In genomic region chr19:39941151-39941550, GRCh38 we compare ENCODE assay signal across 10 cellular contexts. TPM values are rescaled to one million over a fixed set of nuclear protein-coding genes. Genes with fewer than 3 reads are reported as not detected.
A peak's percentile ranks its signal among the peaks of the same experiment; 100 is the strongest.
DNase-seq lines count a peak whose midpoint lies in the region; ATAC-seq and TF ChIP-seq lines count a peak whose summit lies in the region.
"Had no signal": no experiment of that assay in that cellular context is flagged by ENCODE, and none has a peak within 500 bp of the region (broad histone marks: within the 10 kb centered on the region; RNA-seq: fewer than 3 reads in every experiment).

No MANE protein-coding gene starts in this region.

- no peaks in the 10 kb centered on the region for H3K27me3 ChIP-seq in endodermal cell (ENCODE audit: control insufficient read depth, insufficient read depth, low read length, poor library complexity, severe bottlenecking)

- H3K4me3 ChIP-seq in endodermal cell (ENCODE audit: low read length), result no peak overlapping the region

- H3K9ac ChIP-seq in endodermal cell (ENCODE audit: extremely low read depth, low read length, poor library complexity, severe bottlenecking), result no peak overlapping the region

- peaks cover 21% of the 10 kb centered on the region for H3K36me3 Mint-ChIP-seq in activated CD4-positive, alpha-beta T cell treated with anti-CD3 and anti-CD28 coated beads, Interleukin-2, amount 10 ng/mL, durations not matched to agents 24 days and 14 days (ENCODE audit: low read depth)
- H3K36me3 Mint-ChIP-seq in T-helper 2 cell treated with Interferon-gamma antibody and Interleukin-4, amounts not matched to agents 5 μg/mL and 100 μg/mL, for 36 hours (ENCODE audit: low read depth), result peaks cover 23% of the 10 kb centered on the region
- H3K36me3 Mint-ChIP-seq in effector memory CD8-positive, alpha-beta T cell (ENCODE audit: insufficient read depth), result peaks cover 13% of the 10 kb centered on the region
- peaks cover 11 to 14% of the 10 kb centered on the region in 2 donors for H3K36me3 Mint-ChIP-seq in stimulated activated naive B cell treated with anti-CD40 and anti-IgM and Interleukin-4, amounts not matched to agents 10 μg/mL and 1 μg/mL and 100 μg/mL, for 72 hours
- no peaks in the 10 kb centered on the region for H3K36me3 Mint-ChIP-seq in endodermal cell (ENCODE audit: low read depth)

- H3K27me3 Mint-ChIP-seq in activated CD4-positive, alpha-beta T cell treated with anti-CD3 and anti-CD28 coated beads, Interleukin-2, amount 10 ng/mL, durations not matched to agents 24 days and 14 days, result peaks cover 2% of the 10 kb centered on the region
- H3K27me3 Mint-ChIP-seq in T-helper 2 cell treated with Interferon-gamma antibody and Interleukin-4, amounts not matched to agents 5 μg/mL and 100 μg/mL, for 36 hours (ENCODE audit: low read depth), result no peaks in the 10 kb centered on the region
- no peaks in the 10 kb centered on the region for H3K27me3 Mint-ChIP-seq in effector memory CD8-positive, alpha-beta T cell
- H3K27me3 Mint-ChIP-seq in stimulated activated naive B cell treated with anti-CD40 and anti-IgM and Interleukin-4, amounts not matched to agents 10 μg/mL and 1 μg/mL and 100 μg/mL, for 72 hours, result no peaks in the 10 kb centered on the region
- H3K27me3 Mint-ChIP-seq in endodermal cell (ENCODE audit: insufficient read depth), result no peaks in the 10 kb centered on the region

- no peaks in the 10 kb centered on the region for H3K9me3 ChIP-seq in endodermal cell (ENCODE audit: control insufficient read depth, low read length)

- no peaks in the 10 kb centered on the region for H3K4me1 ChIP-seq in endodermal cell (ENCODE audit: control insufficient read depth, insufficient read depth, low read length)

- TF ChIP-seq CTCF in endodermal cell (conservative IDR thresholded peaks at IDR 0.05), result no peak

- intact Hi-C loops in activated CD4-positive, alpha-beta T cell treated with anti-CD3 and anti-CD28 coated beads, Interleukin-2, amount 10 ng/mL, durations not matched to agents 24 days and 14 days (cut with micrococcal nuclease), result no loop called here

- 85 to 92% methylated on average over 5 to 6 of the region's 6 CpGs for WGBS in endodermal cell (ENCODE audit: insufficient coverage in 1 of 2, insufficient read length in 1 of 2), 2 experiments

- peak overlapping the region; percentile 68 for H3K4me3 Mint-ChIP-seq in activated CD4-positive, alpha-beta T cell treated with anti-CD3 and anti-CD28 coated beads, Interleukin-2, amount 10 ng/mL, durations not matched to agents 24 days and 14 days
- H3K4me3 Mint-ChIP-seq in T-helper 2 cell treated with Interferon-gamma antibody and Interleukin-4, amounts not matched to agents 5 μg/mL and 100 μg/mL, for 36 hours, result peak overlapping the region; percentile 70
- H3K4me3 Mint-ChIP-seq in effector memory CD8-positive, alpha-beta T cell, result peak overlapping the region; percentile 75 to 79
- peak overlapping the region; percentile 77 to 82 for H3K4me3 Mint-ChIP-seq in stimulated activated naive B cell treated with anti-CD40 and anti-IgM and Interleukin-4, amounts not matched to agents 10 μg/mL and 1 μg/mL and 100 μg/mL, for 72 hours
- H3K4me3 Mint-ChIP-seq in endodermal cell, result no peak overlapping the region

- H3K27ac ChIP-seq in endodermal cell (ENCODE audit: low read depth, low read length), result no peak overlapping the region

- DNase-seq in activated CD4-positive, alpha-beta T cell treated with anti-CD3 and anti-CD28 coated beads, Interleukin-2, amount 10 ng/mL, durations not matched to agents 24 days and 14 days, result peak; percentile 71
- no peak for DNase-seq in activated CD4-positive, alpha-beta T cell treated with anti-CD3 and anti-CD28 coated beads, Interleukin-2, amount 50 U/mL, for 4 hours
- DNase-seq in T-helper 2 cell treated with Interferon-gamma antibody and Interleukin-4, amounts not matched to agents 5 μg/mL and 100 μg/mL, for 36 hours (ENCODE audit: low spot score), result no peak
- peak in 2 of 3 experiments; percentile 13 to 15 for DNase-seq in effector memory CD8-positive, alpha-beta T cell
- no peak for DNase-seq in stimulated activated naive B cell treated with anti-CD40 and anti-IgM and Interleukin-4, amounts not matched to agents 10 μg/mL and 1 μg/mL and 100 μg/mL, for 72 hours
- no peak for DNase-seq in globus pallidus (ENCODE audit: low spot score)
- DNase-seq in cortex of kidney (lab: John Stamatoyannopoulos, UW), result no peak
- DNase-seq in endodermal cell, result no peak
- DNase-seq: NCI-H526 treated with DMSO at 0.1 percent for 48 hours had no signal

- peaks cover 13% of the 10 kb centered on the region for H3K9me3 Mint-ChIP-seq in activated CD4-positive, alpha-beta T cell treated with anti-CD3 and anti-CD28 coated beads, Interleukin-2, amount 10 ng/mL, durations not matched to agents 24 days and 14 days
- H3K9me3 Mint-ChIP-seq in T-helper 2 cell treated with Interferon-gamma antibody and Interleukin-4, amounts not matched to agents 5 μg/mL and 100 μg/mL, for 36 hours, result peaks cover 31% of the 10 kb centered on the region
- peaks cover 0 to 11% of the 10 kb centered on the region in 2 donors for H3K9me3 Mint-ChIP-seq in effector memory CD8-positive, alpha-beta T cell
- peaks cover 0 to 8% of the 10 kb centered on the region in 2 donors for H3K9me3 Mint-ChIP-seq in stimulated activated naive B cell treated with anti-CD40 and anti-IgM and Interleukin-4, amounts not matched to agents 10 μg/mL and 1 μg/mL and 100 μg/mL, for 72 hours
- H3K9me3 Mint-ChIP-seq in endodermal cell, result no peaks in the 10 kb centered on the region

- H3K27ac Mint-ChIP-seq in activated CD4-positive, alpha-beta T cell treated with anti-CD3 and anti-CD28 coated beads, Interleukin-2, amount 10 ng/mL, durations not matched to agents 24 days and 14 days, result peak overlapping the region; percentile 81
- H3K27ac Mint-ChIP-seq in T-helper 2 cell treated with Interferon-gamma antibody and Interleukin-4, amounts not matched to agents 5 μg/mL and 100 μg/mL, for 36 hours, result peak overlapping the region; percentile 89
- H3K27ac Mint-ChIP-seq in effector memory CD8-positive, alpha-beta T cell, result peak overlapping the region; percentile 86 to 94
- peak overlapping the region; percentile 87 for H3K27ac Mint-ChIP-seq in stimulated activated naive B cell treated with anti-CD40 and anti-IgM and Interleukin-4, amounts not matched to agents 10 μg/mL and 1 μg/mL and 100 μg/mL, for 72 hours
- no peak overlapping the region for H3K27ac Mint-ChIP-seq in endodermal cell

- ATAC-seq in effector memory CD8-positive, alpha-beta T cell (replicated peaks), result peak; percentile 29
- no peak for ATAC-seq in stimulated activated naive B cell treated with anti-CD40 and anti-IgM and Interleukin-4, amounts not matched to agents 10 μg/mL and 1 μg/mL and 100 μg/mL, for 72 hours (replicated peaks)

- no peaks in the 10 kb centered on the region for H3K36me3 ChIP-seq in endodermal cell (ENCODE audit: control insufficient read depth, insufficient read depth, low read length)

- H3K4me1 Mint-ChIP-seq in activated CD4-positive, alpha-beta T cell treated with anti-CD3 and anti-CD28 coated beads, Interleukin-2, amount 10 ng/mL, durations not matched to agents 24 days and 14 days, result peaks cover 59% of the 10 kb centered on the region
- peaks cover 59% of the 10 kb centered on the region for H3K4me1 Mint-ChIP-seq in T-helper 2 cell treated with Interferon-gamma antibody and Interleukin-4, amounts not matched to agents 5 μg/mL and 100 μg/mL, for 36 hours (ENCODE audit: low read depth)
- peaks cover 49 to 68% of the 10 kb centered on the region in 2 donors for H3K4me1 Mint-ChIP-seq in effector memory CD8-positive, alpha-beta T cell (ENCODE audit: low read depth in 2 of 2)
- H3K4me1 Mint-ChIP-seq in stimulated activated naive B cell treated with anti-CD40 and anti-IgM and Interleukin-4, amounts not matched to agents 10 μg/mL and 1 μg/mL and 100 μg/mL, for 72 hours, result peaks cover 42 to 87% of the 10 kb centered on the region in 2 donors
- peaks cover 13% of the 10 kb centered on the region for H3K4me1 Mint-ChIP-seq in endodermal cell

RNA-seq across cellular contexts. Expression of gene FCGBP, which starts 6.7 kb away (rescaled TPM):
- total RNA-seq in activated CD4-positive, alpha-beta T cell treated with anti-CD3 and anti-CD28 coated beads, Interleukin-2, amount 10 ng/mL, durations not matched to agents 24 days and 14 days, result 3.3 and 4.7 TPM in 2 replicates
- under 1 TPM; 0.29 to 0.62 TPM for total RNA-seq in endodermal cell
- 0.14 TPM for polyA plus RNA-seq in endodermal cell (2013, experiment 1 of 2)
- 0.33 TPM for polyA plus RNA-seq in endodermal cell (2013, experiment 2 of 2)
- total RNA-seq: A172 had no signal

RNA-seq across cellular contexts. Expression of gene PSMC4, which starts 29.8 kb away (rescaled TPM):
- 192 and 193 TPM in 2 replicates for total RNA-seq in activated CD4-positive, alpha-beta T cell treated with anti-CD3 and anti-CD28 coated beads, Interleukin-2, amount 10 ng/mL, durations not matched to agents 24 days and 14 days
- 10 to 100 TPM; 88.9 to 96.9 TPM for total RNA-seq in endodermal cell
- 90.4 TPM for polyA plus RNA-seq in endodermal cell (2013, experiment 1 of 2)
- 90.5 TPM for polyA plus RNA-seq in endodermal cell (2013, experiment 2 of 2)

RNA-seq across cellular contexts. Expression of gene ZNF546, which starts 55.7 kb away (rescaled TPM):
- 4.4 and 6.7 TPM in 2 replicates for total RNA-seq in activated CD4-positive, alpha-beta T cell treated with anti-CD3 and anti-CD28 coated beads, Interleukin-2, amount 10 ng/mL, durations not matched to agents 24 days and 14 days
- total RNA-seq in endodermal cell, result 1 to 10 TPM; 2.5 to 4.6 TPM
- 2.4 TPM for polyA plus RNA-seq in endodermal cell (2013, experiment 1 of 2)
- polyA plus RNA-seq in endodermal cell (2013, experiment 2 of 2), result 2.0 TPM

Comparison
In these comparisons a context has a peak if more than half of its experiments do, and no peak if none do; other contexts are left out.
1. DNase-seq: peak in activated CD4-positive, alpha-beta T cell treated with anti-CD3 and anti-CD28 coated beads, Interleukin-2, amount 10 ng/mL, durations not matched to agents 24 days and 14 days (single experiment) and effector memory CD8-positive, alpha-beta T cell (2 of 3); none in activated CD4-positive, alpha-beta T cell treated with anti-CD3 and anti-CD28 coated beads, Interleukin-2, amount 50 U/mL, for 4 hours (0 of 2), T-helper 2 cell treated with Interferon-gamma antibody and Interleukin-4, amounts not matched to agents 5 μg/mL and 100 μg/mL, for 36 hours (single experiment), stimulated activated naive B cell treated with anti-CD40 and anti-IgM and Interleukin-4, amounts not matched to agents 10 μg/mL and 1 μg/mL and 100 μg/mL, for 72 hours (single experiment), globus pallidus (single experiment), cortex of kidney (single experiment) and endodermal cell (single experiment).